Comparison of ENCODE assay signal across 1 cellular context in the genomic region with DNA sequence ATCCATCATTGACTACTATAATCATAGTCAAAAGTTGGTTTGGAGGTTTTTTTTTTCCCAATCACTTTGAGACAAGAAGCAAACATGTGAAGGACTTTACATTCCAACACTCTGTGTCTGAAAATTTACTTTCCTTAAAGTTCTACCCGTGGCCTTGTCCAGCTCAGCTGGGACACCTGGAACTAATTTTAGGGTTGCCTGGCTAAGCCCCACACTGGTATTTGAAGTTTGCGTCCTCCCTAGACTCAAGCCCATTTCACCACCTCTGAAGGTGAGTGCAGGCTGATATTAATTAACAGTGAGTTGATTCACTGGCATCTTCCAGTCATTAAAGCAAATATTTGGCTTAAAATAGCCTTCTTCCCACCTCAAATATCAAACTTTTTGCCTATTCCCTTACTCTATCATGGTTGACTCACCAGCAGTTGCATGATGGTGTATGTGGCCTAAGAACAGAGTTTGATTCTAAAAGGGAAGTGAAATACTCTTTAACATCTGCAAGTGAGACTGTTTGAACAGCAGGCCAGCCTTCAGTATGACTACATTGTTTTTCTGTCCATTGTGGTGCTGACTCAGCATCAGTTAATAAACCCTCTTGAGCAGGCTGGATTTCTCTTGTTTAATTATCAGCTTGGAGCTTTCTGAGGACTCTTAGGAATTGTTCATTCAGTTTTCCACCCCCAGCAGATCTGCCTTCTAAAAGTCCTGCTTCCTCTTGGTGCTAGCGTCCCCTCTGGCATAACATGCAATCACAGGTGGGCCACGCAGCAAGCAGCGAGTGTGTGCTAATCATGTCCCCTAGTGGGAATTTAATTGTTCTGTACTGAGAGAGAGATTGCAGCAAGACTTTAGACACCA.
A peak's percentile ranks its signal among the peaks of the same experiment; 100 is the strongest.
TF ChIP-seq lines count a peak whose summit lies in the region.

No MANE protein-coding gene starts in this region.

TF ChIP-seq in HEK293, 187 proteins besides CTCF, POLR2A, EP300 and RAD21 (continued from another document):
- TF ChIP-seq, protein P1, sequence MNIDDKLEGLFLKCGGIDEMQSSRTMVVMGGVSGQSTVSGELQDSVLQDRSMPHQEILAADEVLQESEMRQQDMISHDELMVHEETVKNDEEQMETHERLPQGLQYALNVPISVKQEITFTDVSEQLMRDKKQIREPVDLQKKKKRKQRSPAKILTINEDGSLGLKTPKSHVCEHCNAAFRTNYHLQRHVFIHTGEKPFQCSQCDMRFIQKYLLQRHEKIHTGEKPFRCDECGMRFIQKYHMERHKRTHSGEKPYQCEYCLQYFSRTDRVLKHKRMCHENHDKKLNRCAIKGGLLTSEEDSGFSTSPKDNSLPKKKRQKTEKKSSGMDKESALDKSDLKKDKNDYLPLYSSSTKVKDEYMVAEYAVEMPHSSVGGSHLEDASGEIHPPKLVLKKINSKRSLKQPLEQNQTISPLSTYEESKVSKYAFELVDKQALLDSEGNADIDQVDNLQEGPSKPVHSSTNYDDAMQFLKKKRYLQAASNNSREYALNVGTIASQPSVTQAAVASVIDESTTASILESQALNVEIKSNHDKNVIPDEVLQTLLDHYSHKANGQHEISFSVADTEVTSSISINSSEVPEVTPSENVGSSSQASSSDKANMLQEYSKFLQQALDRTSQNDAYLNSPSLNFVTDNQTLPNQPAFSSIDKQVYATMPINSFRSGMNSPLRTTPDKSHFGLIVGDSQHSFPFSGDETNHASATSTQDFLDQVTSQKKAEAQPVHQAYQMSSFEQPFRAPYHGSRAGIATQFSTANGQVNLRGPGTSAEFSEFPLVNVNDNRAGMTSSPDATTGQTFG (tag by site-specific recombination; IDR thresholded peaks at IDR 0.05; ENCODE audit: borderline replicate concordance): no peak
- no peak for TF ChIP-seq ZNF621 (tag by site-specific recombination; IDR thresholded peaks at IDR 0.05)
- TF ChIP-seq RBAK (tag by site-specific recombination; IDR thresholded peaks at IDR 0.05): no peak
- 0 out of 2 replicates have a peak, but pooled peaks have one; percentile 5 for TF ChIP-seq FEZF1 (tag by site-specific recombination; IDR thresholded peaks at IDR 0.05)
TF ChIP-seq in HEK293: peak in this region for 20.
